In the genomic region with DNA sequence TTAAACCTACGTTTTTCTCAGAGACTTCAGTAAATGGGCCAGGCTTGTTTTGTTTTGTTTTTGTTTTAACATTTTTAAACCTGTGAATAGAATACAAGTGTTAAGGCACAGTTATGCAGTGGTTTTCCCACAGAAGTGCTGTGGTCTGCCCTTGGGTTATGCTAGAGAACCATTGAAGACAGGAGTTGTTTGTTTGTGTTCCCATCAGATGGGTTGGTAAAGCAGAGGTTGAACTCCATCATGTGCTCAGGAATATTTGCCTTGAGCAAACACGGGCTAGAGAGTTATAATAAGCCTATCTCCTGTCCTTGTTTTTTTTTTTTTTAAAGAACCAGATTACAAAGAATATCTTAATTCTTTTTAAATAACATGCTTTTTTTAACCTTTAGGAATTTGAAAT, we compare ENCODE assay signal across 10 cellular contexts. TPM values are rescaled to one million over a fixed set of nuclear protein-coding genes. Genes with fewer than 3 reads are reported as not detected.
DNase-seq lines count a peak whose midpoint lies in the region; ATAC-seq and TF ChIP-seq lines count a peak whose summit lies in the region.
"Had no signal": no experiment of that assay in that cellular context is flagged by ENCODE, and none has a peak within 500 bp of the region (broad histone marks: within the 10 kb centered on the region; RNA-seq: fewer than 3 reads in every experiment).

No MANE protein-coding gene starts in this region.

- peak; percentile 24 for DNase-seq in COLO829 (ENCODE audit: low spot score)
- peak; percentile 1 for DNase-seq in NCI-H146 treated with DMSO at 0.1 percent for 48 hours (lab: John Stamatoyannopoulos, UW; ENCODE audit: unreplicated experiment)
- DNase-seq in dedifferentiated amniotic fluid mesenchymal stem cell (ENCODE audit: extremely low spot score): peak; percentile 35
- DNase-seq in osteocyte (ENCODE audit: extremely low spot score, unreplicated experiment): no peak
- DNase-seq in GOT3 (lab: John Stamatoyannopoulos, UW): no peak
- DNase-seq: dorsolateral prefrontal cortex, uterus had no signal

- ATAC-seq in GM18868 (IDR thresholded peaks at IDR 0.05; ENCODE audit: unreplicated experiment) (no peak), GM18867 (IDR thresholded peaks at IDR 0.05; ENCODE audit: unreplicated experiment) (no peak), HG02798 (IDR thresholded peaks at IDR 0.05; ENCODE audit: poor library complexity, unreplicated experiment) (no peak)

- peak overlapping the region; percentile 77 for H3K27ac Mint-ChIP-seq in osteocyte (ENCODE audit: unreplicated experiment)

- peak overlapping the region; percentile 33 for H3K4me3 Mint-ChIP-seq in osteocyte (ENCODE audit: unreplicated experiment)

- TF ChIP-seq CTCF in osteocyte (IDR thresholded peaks at IDR 0.05): no peak

- no peaks in the 10 kb centered on the region for H3K27me3 Mint-ChIP-seq in osteocyte (ENCODE audit: unreplicated experiment)

- peaks cover 63% of the 10 kb centered on the region for H3K36me3 Mint-ChIP-seq in osteocyte (ENCODE audit: unreplicated experiment)

- H3K4me1 Mint-ChIP-seq in osteocyte (ENCODE audit: unreplicated experiment): peaks cover 54% of the 10 kb centered on the region

- H3K9me3 Mint-ChIP-seq in osteocyte (ENCODE audit: unreplicated experiment): no peaks in the 10 kb centered on the region

RNA-seq across cellular contexts. Expression of gene RHOBTB3, which starts 28.5 kb away (rescaled TPM):
- total RNA-seq in osteocyte: 190 and 208 TPM in 2 replicates

Comparison
In these comparisons a context has a peak if more than half of its experiments do, and no peak if none do; other contexts are left out.
1. DNase-seq: peak in COLO829 (single experiment), NCI-H146 treated with DMSO at 0.1 percent for 48 hours (single experiment) and dedifferentiated amniotic fluid mesenchymal stem cell (single experiment); none in osteocyte (single experiment) and GOT3 (single experiment).